ENCODE assay signal across 1 cellular context in the genomic region with DNA sequence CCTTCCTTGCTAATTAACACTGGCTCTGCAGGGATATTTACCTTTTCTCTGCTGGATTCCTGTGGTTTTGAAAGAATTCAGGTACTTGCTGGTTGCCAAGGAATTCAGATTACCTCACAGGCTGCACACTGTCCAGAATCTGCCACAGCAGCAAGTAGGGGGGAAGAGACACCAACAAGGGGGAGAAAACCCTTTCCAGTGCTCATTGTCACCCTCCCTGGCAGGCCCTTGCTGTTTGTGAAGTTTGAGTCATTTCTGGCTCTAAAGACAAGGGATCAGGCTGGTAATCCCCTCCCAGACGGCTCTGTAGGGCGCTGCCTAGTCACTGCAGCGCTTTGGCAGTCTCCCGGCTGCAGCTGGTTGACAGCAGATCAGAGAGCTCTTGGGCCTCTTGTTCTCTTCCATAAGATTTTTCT.
TF ChIP-seq lines count a peak whose summit lies in the region.

No MANE protein-coding gene starts in this region.

TF ChIP-seq in HepG2, 621 proteins besides CTCF, POLR2A, EP300 and RAD21 (continued from another document and continues in another):
- peak; percentile 66; the same call in 1 of the 2 replicates for TF ChIP-seq ARID5B (CRISPR knock-in tag; IDR thresholded peaks at IDR 0.05)
- no peak for TF ChIP-seq KDM3A (CRISPR knock-in tag; IDR thresholded peaks at IDR 0.05; ENCODE audit: low read depth)
- TF ChIP-seq ZNF792 (CRISPR knock-in tag; IDR thresholded peaks at IDR 0.05) = peak; percentile 29; the same call in 1 of the 2 replicates
- TF ChIP-seq BORCS8-MEF2B (CRISPR knock-in tag; IDR thresholded peaks at IDR 0.05) = no peak
- TF ChIP-seq ZNF768 (CRISPR knock-in tag; IDR thresholded peaks at IDR 0.05) = 0 out of 2 replicates have a peak, but pooled peaks have one; percentile 48
- 0 out of 2 replicates have a peak, but pooled peaks have one; percentile 35 for TF ChIP-seq ZNF264 (CRISPR knock-in tag; IDR thresholded peaks at IDR 0.05)
- TF ChIP-seq MTF1 (CRISPR knock-in tag; IDR thresholded peaks at IDR 0.05) = 0 out of 2 replicates have a peak, but pooled peaks have one; percentile 38
- peak; percentile 53; the same call in 1 of the 2 replicates for TF ChIP-seq ZNF501 (CRISPR knock-in tag; IDR thresholded peaks at IDR 0.05)
- TF ChIP-seq MAFK (conservative IDR thresholded peaks at IDR 0.05 in 1 of 2, IDR thresholded peaks at IDR 0.05 in 1 of 2; ENCODE audit: low read length in 2 of 2) = peak; percentile 37 to 62; a peak in 3 of 4 replicates
- TF ChIP-seq NAIF1 (CRISPR knock-in tag; IDR thresholded peaks at IDR 0.05; ENCODE audit: borderline replicate concordance) = 0 out of 2 replicates have a peak, but pooled peaks have one; percentile 35
- TF ChIP-seq ZNF101 (CRISPR knock-in tag; IDR thresholded peaks at IDR 0.05; ENCODE audit: borderline replicate concordance, low read depth) = no peak
- peak; percentile 54 for TF ChIP-seq ZBTB7B (CRISPR knock-in tag; IDR thresholded peaks at IDR 0.05)
- 0 out of 2 replicates have a peak, but pooled peaks have one; percentile 29 for TF ChIP-seq ZNF335 (CRISPR knock-in tag; IDR thresholded peaks at IDR 0.05)
- no peak for TF ChIP-seq CENPX (CRISPR knock-in tag; IDR thresholded peaks at IDR 0.05)
- no peak for TF ChIP-seq FOXA1 (IDR thresholded peaks at IDR 0.05)
- TF ChIP-seq FOXA1 (CRISPR knock-in tag; IDR thresholded peaks at IDR 0.05) = peak; percentile 80
- TF ChIP-seq FOXP4 (CRISPR knock-in tag; IDR thresholded peaks at IDR 0.05) = peak; percentile 37; the same call in 1 of the 2 replicates
- TF ChIP-seq GLMP (CRISPR knock-in tag; IDR thresholded peaks at IDR 0.05; ENCODE audit: borderline replicate concordance) = no peak
- 0 out of 2 replicates have a peak, but pooled peaks have one; percentile 44 for TF ChIP-seq MAX (IDR thresholded peaks at IDR 0.05)
- no peak for TF ChIP-seq CREB1 (IDR thresholded peaks at IDR 0.05)
- peak; percentile 65; the same call in 1 of the 2 replicates for TF ChIP-seq CREB1 (CRISPR knock-in tag; IDR thresholded peaks at IDR 0.05)
- 0 out of 2 replicates have a peak, but pooled peaks have one; percentile 35 for TF ChIP-seq GTF3A (CRISPR knock-in tag; conservative IDR thresholded peaks at IDR 0.05)
- peak; percentile 32; the same call in 1 of the 2 replicates for TF ChIP-seq GMEB1 (CRISPR knock-in tag; IDR thresholded peaks at IDR 0.05; ENCODE audit: borderline replicate concordance)
- no peak for TF ChIP-seq NR2F1 (CRISPR knock-in tag; IDR thresholded peaks at IDR 0.05)
- TF ChIP-seq RFX3 (CRISPR knock-in tag; IDR thresholded peaks at IDR 0.05) = peak; percentile 18; the same call in 1 of the 2 replicates
- TF ChIP-seq ZNF598 (CRISPR knock-in tag; IDR thresholded peaks at IDR 0.05; ENCODE audit: borderline replicate concordance) = 0 out of 2 replicates have a peak, but pooled peaks have one; percentile 19
- TF ChIP-seq, protein P1, sequence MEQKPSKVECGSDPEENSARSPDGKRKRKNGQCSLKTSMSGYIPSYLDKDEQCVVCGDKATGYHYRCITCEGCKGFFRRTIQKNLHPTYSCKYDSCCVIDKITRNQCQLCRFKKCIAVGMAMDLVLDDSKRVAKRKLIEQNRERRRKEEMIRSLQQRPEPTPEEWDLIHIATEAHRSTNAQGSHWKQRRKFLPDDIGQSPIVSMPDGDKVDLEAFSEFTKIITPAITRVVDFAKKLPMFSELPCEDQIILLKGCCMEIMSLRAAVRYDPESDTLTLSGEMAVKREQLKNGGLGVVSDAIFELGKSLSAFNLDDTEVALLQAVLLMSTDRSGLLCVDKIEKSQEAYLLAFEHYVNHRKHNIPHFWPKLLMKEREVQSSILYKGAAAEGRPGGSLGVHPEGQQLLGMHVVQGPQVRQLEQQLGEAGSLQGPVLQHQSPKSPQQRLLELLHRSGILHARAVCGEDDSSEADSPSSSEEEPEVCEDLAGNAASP (CRISPR knock-in tag; IDR thresholded peaks at IDR 0.05; ENCODE audit: borderline replicate concordance) = 0 out of 2 replicates have a peak, but pooled peaks have one; percentile 30
- no peak for TF ChIP-seq ZBTB4 (CRISPR knock-in tag; IDR thresholded peaks at IDR 0.05; ENCODE audit: borderline replicate concordance)
- no peak for TF ChIP-seq STAG1 (CRISPR knock-in tag; IDR thresholded peaks at IDR 0.05)
- no peak for TF ChIP-seq NFKBIZ (CRISPR knock-in tag; IDR thresholded peaks at IDR 0.05)
- TF ChIP-seq, protein P2, sequence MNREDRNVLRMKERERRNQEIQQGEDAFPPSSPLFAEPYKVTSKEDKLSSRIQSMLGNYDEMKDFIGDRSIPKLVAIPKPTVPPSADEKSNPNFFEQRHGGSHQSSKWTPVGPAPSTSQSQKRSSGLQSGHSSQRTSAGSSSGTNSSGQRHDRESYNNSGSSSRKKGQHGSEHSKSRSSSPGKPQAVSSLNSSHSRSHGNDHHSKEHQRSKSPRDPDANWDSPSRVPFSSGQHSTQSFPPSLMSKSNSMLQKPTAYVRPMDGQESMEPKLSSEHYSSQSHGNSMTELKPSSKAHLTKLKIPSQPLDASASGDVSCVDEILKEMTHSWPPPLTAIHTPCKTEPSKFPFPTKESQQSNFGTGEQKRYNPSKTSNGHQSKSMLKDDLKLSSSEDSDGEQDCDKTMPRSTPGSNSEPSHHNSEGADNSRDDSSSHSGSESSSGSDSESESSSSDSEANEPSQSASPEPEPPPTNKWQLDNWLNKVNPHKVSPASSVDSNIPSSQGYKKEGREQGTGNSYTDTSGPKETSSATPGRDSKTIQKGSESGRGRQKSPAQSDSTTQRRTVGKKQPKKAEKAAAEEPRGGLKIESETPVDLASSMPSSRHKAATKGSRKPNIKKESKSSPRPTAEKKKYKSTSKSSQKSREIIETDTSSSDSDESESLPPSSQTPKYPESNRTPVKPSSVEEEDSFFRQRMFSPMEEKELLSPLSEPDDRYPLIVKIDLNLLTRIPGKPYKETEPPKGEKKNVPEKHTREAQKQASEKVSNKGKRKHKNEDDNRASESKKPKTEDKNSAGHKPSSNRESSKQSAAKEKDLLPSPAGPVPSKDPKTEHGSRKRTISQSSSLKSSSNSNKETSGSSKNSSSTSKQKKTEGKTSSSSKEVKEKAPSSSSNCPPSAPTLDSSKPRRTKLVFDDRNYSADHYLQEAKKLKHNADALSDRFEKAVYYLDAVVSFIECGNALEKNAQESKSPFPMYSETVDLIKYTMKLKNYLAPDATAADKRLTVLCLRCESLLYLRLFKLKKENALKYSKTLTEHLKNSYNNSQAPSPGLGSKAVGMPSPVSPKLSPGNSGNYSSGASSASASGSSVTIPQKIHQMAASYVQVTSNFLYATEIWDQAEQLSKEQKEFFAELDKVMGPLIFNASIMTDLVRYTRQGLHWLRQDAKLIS (CRISPR knock-in tag; IDR thresholded peaks at IDR 0.05) = no peak
- TF ChIP-seq PHF21A (CRISPR knock-in tag; IDR thresholded peaks at IDR 0.05) = 0 out of 2 replicates have a peak, but pooled peaks have one; percentile 14
- TF ChIP-seq SMAD3 (CRISPR knock-in tag; IDR thresholded peaks at IDR 0.05) = no peak
- no peak for TF ChIP-seq ZNF761 (CRISPR knock-in tag; conservative IDR thresholded peaks at IDR 0.05)
- TF ChIP-seq ELF3 (CRISPR knock-in tag; IDR thresholded peaks at IDR 0.05) = peak; percentile 37
- TF ChIP-seq KDM4B (CRISPR knock-in tag; IDR thresholded peaks at IDR 0.05) = peak; percentile 54; the same call in 1 of the 2 replicates
- no peak for TF ChIP-seq ZNF782 (CRISPR knock-in tag; IDR thresholded peaks at IDR 0.05; ENCODE audit: borderline replicate concordance)
- no peak for TF ChIP-seq SIX4 (CRISPR knock-in tag; IDR thresholded peaks at IDR 0.05)
- no peak for TF ChIP-seq NFATC3 (CRISPR knock-in tag; IDR thresholded peaks at IDR 0.05)
- no peak for TF ChIP-seq KLF12 (CRISPR knock-in tag; IDR thresholded peaks at IDR 0.05; ENCODE audit: borderline replicate concordance)
- TF ChIP-seq NFIC (IDR thresholded peaks at IDR 0.05; ENCODE audit: low read length) = 0 out of 2 replicates have a peak, but pooled peaks have one; percentile 32
- TF ChIP-seq, protein P3, sequence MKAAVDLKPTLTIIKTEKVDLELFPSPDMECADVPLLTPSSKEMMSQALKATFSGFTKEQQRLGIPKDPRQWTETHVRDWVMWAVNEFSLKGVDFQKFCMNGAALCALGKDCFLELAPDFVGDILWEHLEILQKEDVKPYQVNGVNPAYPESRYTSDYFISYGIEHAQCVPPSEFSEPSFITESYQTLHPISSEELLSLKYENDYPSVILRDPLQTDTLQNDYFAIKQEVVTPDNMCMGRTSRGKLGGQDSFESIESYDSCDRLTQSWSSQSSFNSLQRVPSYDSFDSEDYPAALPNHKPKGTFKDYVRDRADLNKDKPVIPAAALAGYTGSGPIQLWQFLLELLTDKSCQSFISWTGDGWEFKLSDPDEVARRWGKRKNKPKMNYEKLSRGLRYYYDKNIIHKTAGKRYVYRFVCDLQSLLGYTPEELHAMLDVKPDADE (CRISPR knock-in tag; IDR thresholded peaks at IDR 0.05) = no peak
